16 cellular contexts compared by ENCODE assay signal in genomic region chr4:48602222-48602621, GRCh38.
DNase-seq lines count a peak whose midpoint lies in the region; ATAC-seq and TF ChIP-seq lines count a peak whose summit lies in the region.
"Had no signal": no experiment of that assay in that cellular context is flagged by ENCODE, and none has a peak within 500 bp of the region (broad histone marks: within the 10 kb centered on the region; RNA-seq: fewer than 3 reads in every experiment).

No MANE protein-coding gene starts in this region.

- H3K36me3 Mint-ChIP-seq in activated CD8-positive, alpha-beta memory T cell treated with anti-CD3 and anti-CD28 coated beads, Interleukin-2, amount 10 ng/mL, durations not matched to agents 7 days and 5 days = peaks cover 10% of the 10 kb centered on the region

- no peak overlapping the region for H3K4me3 ChIP-seq in AG10803 (ENCODE audit: low read length)
- H3K4me3 ChIP-seq: heart right ventricle, right lobe of liver had no signal

- H3K4me3 Mint-ChIP-seq in activated CD8-positive, alpha-beta memory T cell treated with anti-CD3 and anti-CD28 coated beads, Interleukin-2, amount 10 ng/mL, durations not matched to agents 7 days and 5 days = no peak overlapping the region
- H3K4me3 Mint-ChIP-seq: activated CD8-positive, alpha-beta T cell treated with anti-CD3 and anti-CD28 coated beads for 36 hours; activated naive CD4-positive, alpha-beta T cell treated with anti-CD3 and anti-CD28 coated beads, Interleukin-2, amount 10 ng/mL, durations not matched to agents 7 days and 5 days; CD4-positive, CD25-positive, alpha-beta regulatory T cell; T-helper 17 cell had no signal

- no peak for TF ChIP-seq CTCF in AG10803 (conservative IDR thresholded peaks at IDR 0.05; ENCODE audit: low read length)

- no peaks in the 10 kb centered on the region for H3K27me3 Mint-ChIP-seq in activated CD8-positive, alpha-beta memory T cell treated with anti-CD3 and anti-CD28 coated beads, Interleukin-2, amount 10 ng/mL, durations not matched to agents 7 days and 5 days
- H3K27me3 Mint-ChIP-seq: activated CD8-positive, alpha-beta T cell treated with anti-CD3 and anti-CD28 coated beads for 36 hours; activated naive CD4-positive, alpha-beta T cell treated with anti-CD3 and anti-CD28 coated beads, Interleukin-2, amount 10 ng/mL, durations not matched to agents 7 days and 5 days; CD4-positive, CD25-positive, alpha-beta regulatory T cell; T-helper 17 cell had no signal

- CTCF ChIA-PET in activated CD8-positive, alpha-beta memory T cell treated with anti-CD3 and anti-CD28 coated beads, Interleukin-2, amount 10 ng/mL, durations not matched to agents 7 days and 5 days (lab: Charles Lee) = no interaction called here

- peaks cover under 1% of the 10 kb centered on the region for H3K4me1 Mint-ChIP-seq in activated CD8-positive, alpha-beta memory T cell treated with anti-CD3 and anti-CD28 coated beads, Interleukin-2, amount 10 ng/mL, durations not matched to agents 7 days and 5 days
- H3K4me1 Mint-ChIP-seq: activated naive CD4-positive, alpha-beta T cell treated with anti-CD3 and anti-CD28 coated beads, Interleukin-2, amount 10 ng/mL, durations not matched to agents 7 days and 5 days had no signal

- H3K9me3 Mint-ChIP-seq in activated CD8-positive, alpha-beta memory T cell treated with anti-CD3 and anti-CD28 coated beads, Interleukin-2, amount 10 ng/mL, durations not matched to agents 7 days and 5 days (ENCODE audit: low read depth) = no peaks in the 10 kb centered on the region
- H3K9me3 Mint-ChIP-seq: activated CD8-positive, alpha-beta T cell treated with anti-CD3 and anti-CD28 coated beads for 36 hours; activated naive CD4-positive, alpha-beta T cell treated with anti-CD3 and anti-CD28 coated beads, Interleukin-2, amount 10 ng/mL, durations not matched to agents 7 days and 5 days; CD4-positive, CD25-positive, alpha-beta regulatory T cell had no signal

- DNase-seq in AG10803 (ENCODE audit: low read depth) (peak; percentile 51), LHCN-M2 (ENCODE audit: low read depth) (peak; percentile 86), astrocyte of the hippocampus (ENCODE audit: low read depth, low spot score) (peak; percentile 73), kidney tubule cell (ENCODE audit: low spot score) (peak; percentile 83)
- no peak for DNase-seq in stimulated activated CD4-positive, alpha-beta T cell treated with anti-CD3 and anti-CD28 coated beads, Interleukin-4, amount 100 ng/mL, for 24 hours
- no peak for DNase-seq in activated CD8-positive, alpha-beta memory T cell treated with anti-CD3 and anti-CD28 coated beads, Interleukin-2, amount 10 ng/mL, durations not matched to agents 7 days and 5 days
- DNase-seq: activated CD8-positive, alpha-beta T cell treated with anti-CD3 and anti-CD28 coated beads for 36 hours; activated naive CD4-positive, alpha-beta T cell treated with anti-CD3 and anti-CD28 coated beads, Interleukin-2, amount 10 ng/mL, durations not matched to agents 7 days and 5 days; CD4-positive, CD25-positive, alpha-beta regulatory T cell; dermis blood vessel endothelial cell; heart right ventricle; midbrain; right lobe of liver; T-helper 17 cell had no signal

- ATAC-seq in HG03108 (IDR thresholded peaks at IDR 0.05; ENCODE audit: unreplicated experiment) = no peak
- no peak for ATAC-seq in GM21423 (IDR thresholded peaks at IDR 0.05; ENCODE audit: unreplicated experiment)
- no peak for ATAC-seq in activated CD8-positive, alpha-beta memory T cell treated with anti-CD3 and anti-CD28 coated beads, Interleukin-2, amount 10 ng/mL, durations not matched to agents 7 days and 5 days
- ATAC-seq: activated CD8-positive, alpha-beta T cell treated with anti-CD3 and anti-CD28 coated beads for 36 hours; heart right ventricle; right lobe of liver; T-helper 17 cell had no signal

- H3K27ac Mint-ChIP-seq in activated CD8-positive, alpha-beta memory T cell treated with anti-CD3 and anti-CD28 coated beads, Interleukin-2, amount 10 ng/mL, durations not matched to agents 7 days and 5 days = no peak overlapping the region
- H3K27ac Mint-ChIP-seq: activated CD8-positive, alpha-beta T cell treated with anti-CD3 and anti-CD28 coated beads for 36 hours; activated naive CD4-positive, alpha-beta T cell treated with anti-CD3 and anti-CD28 coated beads, Interleukin-2, amount 10 ng/mL, durations not matched to agents 7 days and 5 days; CD4-positive, CD25-positive, alpha-beta regulatory T cell; T-helper 17 cell had no signal

Comparison
In these comparisons a context has a peak if more than half of its experiments do, and no peak if none do; other contexts are left out.
1. DNase-seq: peak in AG10803 (single experiment), LHCN-M2 (single experiment), astrocyte of the hippocampus (single experiment) and kidney tubule cell (single experiment); none in stimulated activated CD4-positive, alpha-beta T cell treated with anti-CD3 and anti-CD28 coated beads, Interleukin-4, amount 100 ng/mL, for 24 hours (single experiment) and activated CD8-positive, alpha-beta memory T cell treated with anti-CD3 and anti-CD28 coated beads, Interleukin-2, amount 10 ng/mL, durations not matched to agents 7 days and 5 days (single experiment).